16 cellular contexts compared by ENCODE assay signal in the genomic region with DNA sequence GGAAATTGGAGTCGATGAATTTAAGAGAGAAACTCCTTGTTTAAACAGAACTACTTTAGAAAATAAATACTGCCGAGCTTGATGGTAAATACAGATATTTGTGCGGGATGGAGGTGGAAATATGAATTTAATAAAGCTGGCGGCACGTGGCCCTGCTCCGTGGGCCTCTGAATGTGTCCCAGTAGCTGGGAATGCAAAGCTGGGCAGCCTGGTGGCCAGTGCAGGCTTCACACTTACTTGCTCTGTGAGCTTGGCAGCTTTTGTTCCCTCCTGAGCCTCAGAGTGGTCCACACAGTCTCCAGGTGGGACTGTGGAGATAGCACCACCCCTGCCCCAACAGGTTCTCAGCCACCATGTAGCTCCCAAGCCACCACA. TPM values are rescaled to one million over a fixed set of nuclear protein-coding genes. Genes with fewer than 3 reads are reported as not detected.
A peak's percentile ranks its signal among the peaks of the same experiment; 100 is the strongest.
DNase-seq lines count a peak whose midpoint lies in the region; ATAC-seq, FAIRE-seq and TF ChIP-seq lines count a peak whose summit lies in the region.
"Had no signal": no experiment of that assay in that cellular context is flagged by ENCODE, and none has a peak within 500 bp of the region (broad histone marks: within the 10 kb centered on the region; RNA-seq: fewer than 3 reads in every experiment).

No MANE protein-coding gene starts in this region.

- no peaks in the 10 kb centered on the region for H3K79me2 ChIP-seq in OCI-LY3 (ENCODE audit: low read length)

- H3K27ac Mint-ChIP-seq in neural crest cell (ENCODE audit: unreplicated experiment), result no peak overlapping the region

- DNase-seq in left cardiac atrium (peak; percentile 2), left ventricle myocardium superior (no peak), neural crest cell (ENCODE audit: low read depth, low spot score) (no peak), aorta (peak; percentile 5 to 34), urothelium cell line (ENCODE audit: low spot score) (no peak)
- DNase-seq in NK-92 treated with Interleukin-12 subunit alpha and Interleukin-12 subunit beta, amount 100 ng/mL, for 24 hours (lab: John Stamatoyannopoulos, UW), result no peak
- DNase-seq: BE2C, DMS79 treated with DMSO at 0.1 percent for 48 hours, MG63, NCI-H1694 treated with DMSO at 0.1 percent for 48 hours, NCI-H446, SW 1271 had no signal

- peak overlapping the region; percentile 78 for H3K4me2 ChIP-seq in OCI-LY3 (ENCODE audit: low read length)

- H3K4me1 Mint-ChIP-seq in neural crest cell, result no peaks in the 10 kb centered on the region

- no peaks in the 10 kb centered on the region for H3K36me3 ChIP-seq in OCI-LY3 (replicated peaks; ENCODE audit: low read depth, low read length)
- no peaks in the 10 kb centered on the region for H3K36me3 ChIP-seq in aorta (ENCODE audit: control insufficient read depth in 1 of 2, insufficient read depth in 2 of 2, low read length in 1 of 2)
- H3K36me3 ChIP-seq: BE2C, MG63 had no signal

- no peak for ATAC-seq in left cardiac atrium
- no peak for ATAC-seq in left ventricle myocardium superior
- no peak for ATAC-seq in aorta (ENCODE audit: low FRiP score)

- H4K20me1 ChIP-seq in OCI-LY3 (ENCODE audit: insufficient read depth, low read length), result no peaks in the 10 kb centered on the region

- WGBS in aorta, 2 donors, result 64 to 68% methylated on average over 6 of the region's 6 CpGs

- 0 out of 2 replicates have a peak overlapping the region, but pooled peaks have one; percentile 1 for H3K9ac ChIP-seq in OCI-LY3 (ENCODE audit: low read length)

- no peak for FAIRE-seq in urothelium cell line (lab: Jason Lieb, UNC)

- no peaks in the 10 kb centered on the region for H3K27me3 Mint-ChIP-seq in neural crest cell (ENCODE audit: low read depth)

- H3K4me3 Mint-ChIP-seq in neural crest cell, result no peak overlapping the region

- peak overlapping the region; percentile 77; the same call in 1 of the 2 replicates for H2AFZ ChIP-seq in OCI-LY3 (ENCODE audit: low read depth, low read length)

- intact Hi-C loops in left cardiac atrium (cut with DNase I) (no loop called here), left ventricle myocardium superior (cut with micrococcal nuclease) (no loop called here), aorta (cut with DNase I) (no loop called here)

- H3K9me3 Mint-ChIP-seq in neural crest cell, result no peaks in the 10 kb centered on the region

- peaks cover 2% of the 10 kb centered on the region; the same call in 1 of the 2 replicates for H3K27me3 ChIP-seq in OCI-LY3 (ENCODE audit: low read depth, low read length)
- H3K27me3 ChIP-seq in aorta (ENCODE audit: control insufficient read depth in 1 of 2, insufficient read depth in 2 of 2, low read length in 1 of 2), result no peaks in the 10 kb centered on the region
- H3K27me3 ChIP-seq: BE2C, MG63 had no signal

- H3K4me1 ChIP-seq in OCI-LY3 (ENCODE audit: low read length) (peaks cover 10% of the 10 kb centered on the region; the same call in 1 of the 2 replicates), aorta (ENCODE audit: control insufficient read depth in 1 of 2, insufficient read depth in 2 of 2, low read length in 2 of 2) (no peaks in the 10 kb centered on the region)
- H3K4me1 ChIP-seq: BE2C had no signal

- H3K4me3 ChIP-seq in OCI-LY3 (ENCODE audit: low read length) (peak overlapping the region; percentile 65), aorta (ENCODE audit: low read length in 2 of 2) (no peak overlapping the region)
- H3K4me3 ChIP-seq: MG63, SK-N-MC had no signal

- H3K27ac ChIP-seq in OCI-LY3 (ENCODE audit: low read length), result no peak overlapping the region
- H3K27ac ChIP-seq in aorta (ENCODE audit: low read depth in 1 of 2, low read length in 2 of 2), result no peak overlapping the region
- H3K27ac ChIP-seq: SK-N-MC had no signal

- TF ChIP-seq CTCF in OCI-LY3 (IDR thresholded peaks at IDR 0.05; ENCODE audit: low read depth, low read length), result no peak
- TF ChIP-seq CTCF in neural crest cell (conservative IDR thresholded peaks at IDR 0.05), result peak; percentile 40

- no peaks in the 10 kb centered on the region for H3K36me3 Mint-ChIP-seq in neural crest cell (ENCODE audit: low read depth)

- H3K9me3 ChIP-seq in OCI-LY3 (ENCODE audit: insufficient read depth, low read length) (no peaks in the 10 kb centered on the region), aorta (ENCODE audit: control insufficient read depth, low read length) (no peaks in the 10 kb centered on the region)
- H3K9me3 ChIP-seq: BE2C, MG63 had no signal

RNA-seq across cellular contexts. Expression of gene BARX1, which starts 45.9 kb away (rescaled TPM):
- total RNA-seq in left cardiac atrium (not detected), left ventricle myocardium superior (not detected), neural crest cell (0.23 TPM in 1 of 2 replicates, not detected in the other), aorta (under 1 TPM; 0.23 to 0.27 TPM)
- not detected for polyA plus RNA-seq in aorta
- total RNA-seq: H4, LHCN-M2 had no signal

Comparison
In these comparisons a context has a peak if more than half of its experiments do, and no peak if none do; other contexts are left out.
1. DNase-seq: peak in left cardiac atrium (single experiment) and aorta (2 of 2); none in left ventricle myocardium superior (single experiment), neural crest cell (single experiment), urothelium cell line (single experiment) and NK-92 treated with Interleukin-12 subunit alpha and Interleukin-12 subunit beta, amount 100 ng/mL, for 24 hours (single experiment).